Comparison of ENCODE assay signal across 27 cellular contexts in the genomic region with DNA sequence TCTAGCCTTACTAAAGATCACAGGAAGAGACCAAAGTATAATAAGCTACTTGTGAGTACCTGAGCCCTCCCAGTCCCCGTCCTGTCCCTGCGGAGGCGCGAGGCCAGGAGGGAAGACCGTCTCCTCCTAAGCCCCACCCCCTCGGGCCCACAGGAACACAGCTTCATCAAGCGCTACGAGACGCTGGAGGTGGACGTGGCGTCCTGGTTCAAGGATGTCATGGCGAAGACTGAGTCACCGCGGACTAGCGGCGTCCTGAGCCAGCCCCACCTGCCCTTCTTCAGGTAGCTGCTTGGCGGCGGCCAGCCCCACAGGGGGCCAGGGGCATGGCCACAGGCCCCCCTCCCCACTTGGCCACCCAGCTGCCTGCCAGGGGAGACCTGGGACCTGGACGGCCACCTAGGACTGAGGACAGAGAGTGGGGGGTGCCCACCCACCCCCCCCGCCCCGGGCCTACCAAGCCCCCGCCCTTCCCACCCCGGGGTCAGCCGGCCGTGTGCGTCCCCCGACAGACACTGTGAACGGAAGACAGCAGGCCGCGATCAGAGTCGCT. TPM values are rescaled to one million over a fixed set of nuclear protein-coding genes. Genes with fewer than 3 reads are reported as not detected.
"Had no signal": no experiment of that assay in that cellular context is flagged by ENCODE, and none has a peak within 500 bp of the region (broad histone marks: within the 10 kb centered on the region; RNA-seq: fewer than 3 reads in every experiment).

No MANE protein-coding gene starts in this region.

- H3K27ac Mint-ChIP-seq: activated naive CD8-positive, alpha-beta T cell; activated T-cell treated with anti-CD3 and anti-CD28 coated beads, Interleukin-2, amount 50 U/mL, for 72 hours; neural progenitor cell; stimulated activated memory B cell treated with anti-CD40 and anti-IgM and Interleukin-4, amounts not matched to agents 10 μg/mL and 1 μg/mL and 100 μg/mL, for 72 hours had no signal

- H3K9me3 ChIP-seq: colonic mucosa, esophagus squamous epithelium, left ventricle myocardium inferior, sigmoid colon had no signal

- H3K9me3 Mint-ChIP-seq: activated T-cell treated with anti-CD3 and anti-CD28 coated beads, Interleukin-2, amount 50 U/mL, for 72 hours; central memory CD8-positive, alpha-beta T cell; neural progenitor cell; stimulated activated memory B cell treated with anti-CD40 and anti-IgM and Interleukin-4, amounts not matched to agents 10 μg/mL and 1 μg/mL and 100 μg/mL, for 72 hours; stimulated activated naive CD8-positive, alpha-beta T cell treated with anti-CD3 and anti-CD28 coated beads, Interleukin-15, amount 100 ng/mL, for 72 hours had no signal

- H3K36me3 ChIP-seq: neural progenitor cell had no signal

- ATAC-seq: activated T-cell treated with anti-CD3 and anti-CD28 coated beads, Interleukin-2, amount 50 U/mL, for 72 hours; naive thymus-derived CD4-positive, alpha-beta T cell; stimulated activated memory B cell treated with anti-CD40 and anti-IgM and Interleukin-4, amounts not matched to agents 10 μg/mL and 1 μg/mL and 100 μg/mL, for 72 hours; stimulated activated naive CD8-positive, alpha-beta T cell treated with anti-CD3 and anti-CD28 coated beads, Interleukin-15, amount 100 ng/mL, for 72 hours had no signal

- DNase-seq: activated CD4-positive, alpha-beta T cell treated with anti-CD3 and anti-CD28 coated beads for 4 hours; activated CD4-positive, alpha-beta T cell treated with anti-CD3 and anti-CD28 coated beads, Interleukin-2, amount 50 U/mL, for 4 hours; activated naive CD4-positive, alpha-beta T cell; activated T-cell treated with anti-CD3 and anti-CD28 coated beads for 4 hours; activated T-cell treated with anti-CD3 and anti-CD28 coated beads, Interleukin-2, amount 50 U/mL, for 72 hours; anterior cingulate cortex; colonic mucosa; effector CD8-positive, alpha-beta T cell; esophagus squamous epithelium; foreskin melanocyte; left ventricle myocardium inferior; mammary epithelial cell; occipital lobe; sigmoid colon; small intestine; stimulated activated CD4-positive, alpha-beta T cell treated with anti-CD3 and anti-CD28 coated beads, Interleukin-1b, Interleukin-23, amount 100 ng/mL, for 48 hours; stimulated activated CD4-positive, alpha-beta T cell treated with anti-CD3 and anti-CD28 coated beads, Interleukin-4, amount 100 ng/mL, for 4 hours; stimulated activated CD8-positive, alpha-beta memory T cell treated with anti-CD3 and anti-CD28 coated beads, Interleukin-4, amount 100 ng/mL, for 48 hours; stimulated activated naive CD8-positive, alpha-beta T cell treated with anti-CD3 and anti-CD28 coated beads, Interleukin-15, amount 100 ng/mL, for 72 hours had no signal

- H3K27ac ChIP-seq: colonic mucosa, epithelial cell of prostate, esophagus squamous epithelium, left ventricle myocardium inferior, neural progenitor cell, sigmoid colon had no signal

- H3K4me3 ChIP-seq: colonic mucosa, esophagus squamous epithelium, left ventricle myocardium inferior, neural progenitor cell, sigmoid colon had no signal

- H3K4me3 Mint-ChIP-seq: activated naive CD8-positive, alpha-beta T cell; activated T-cell treated with anti-CD3 and anti-CD28 coated beads, Interleukin-2, amount 50 U/mL, for 72 hours; central memory CD8-positive, alpha-beta T cell; naive thymus-derived CD4-positive, alpha-beta T cell; neural progenitor cell; stimulated activated memory B cell treated with anti-CD40 and anti-IgM and Interleukin-4, amounts not matched to agents 10 μg/mL and 1 μg/mL and 100 μg/mL, for 72 hours; stimulated activated naive CD8-positive, alpha-beta T cell treated with anti-CD3 and anti-CD28 coated beads, Interleukin-15, amount 100 ng/mL, for 72 hours had no signal

- H3K36me3 Mint-ChIP-seq: activated naive CD8-positive, alpha-beta T cell had no signal

RNA-seq across cellular contexts. Expression of a gene that starts 2.4 kb away (rescaled TPM):
- total RNA-seq: colonic mucosa, esophagus squamous epithelium, occipital lobe had no signal
- polyA plus RNA-seq: naive thymus-derived CD4-positive, alpha-beta T cell; sigmoid colon had no signal

RNA-seq across cellular contexts. Expression of a gene that starts 13.7 kb away (rescaled TPM):
- total RNA-seq: T-helper 1 cell treated with Interleukin-12 subunit alpha and Interleukin-12 subunit beta and Interleukin-4 antibody, amounts not matched to agents 30 ng/mL and 1 ng/mL, for 36 hours had no signal
- polyA plus RNA-seq: naive thymus-derived CD4-positive, alpha-beta T cell had no signal

RNA-seq across cellular contexts. Expression of a gene that starts 23.9 kb away (rescaled TPM):
- total RNA-seq: activated T-cell treated with anti-CD3 and anti-CD28 coated beads, Interleukin-2, amount 50 U/mL, for 72 hours; occipital lobe; posterior vena cava; sigmoid colon; T-helper 1 cell treated with Interleukin-12 subunit alpha and Interleukin-12 subunit beta and Interleukin-4 antibody, amounts not matched to agents 30 ng/mL and 1 ng/mL, for 36 hours had no signal
